In genomic region chr20:36906086-36906485, GRCh38 we compare ENCODE assay signal across 5 cellular contexts. TPM values are rescaled to one million over a fixed set of nuclear protein-coding genes. Genes with fewer than 3 reads are reported as not detected.
"Had no signal": no experiment of that assay in that cellular context is flagged by ENCODE, and none has a peak within 500 bp of the region (broad histone marks: within the 10 kb centered on the region; RNA-seq: fewer than 3 reads in every experiment).

No MANE protein-coding gene starts in this region.

RNA-seq across cellular contexts. Expression of gene TLDC2, which starts 30.1 kb away (rescaled TPM):
- total RNA-seq: K562, M059J, Right ventricle myocardium superior, SJSA1 had no signal
- polyA plus RNA-seq: IgD-negative memory B cell, K562 had no signal
